In the genomic region with DNA sequence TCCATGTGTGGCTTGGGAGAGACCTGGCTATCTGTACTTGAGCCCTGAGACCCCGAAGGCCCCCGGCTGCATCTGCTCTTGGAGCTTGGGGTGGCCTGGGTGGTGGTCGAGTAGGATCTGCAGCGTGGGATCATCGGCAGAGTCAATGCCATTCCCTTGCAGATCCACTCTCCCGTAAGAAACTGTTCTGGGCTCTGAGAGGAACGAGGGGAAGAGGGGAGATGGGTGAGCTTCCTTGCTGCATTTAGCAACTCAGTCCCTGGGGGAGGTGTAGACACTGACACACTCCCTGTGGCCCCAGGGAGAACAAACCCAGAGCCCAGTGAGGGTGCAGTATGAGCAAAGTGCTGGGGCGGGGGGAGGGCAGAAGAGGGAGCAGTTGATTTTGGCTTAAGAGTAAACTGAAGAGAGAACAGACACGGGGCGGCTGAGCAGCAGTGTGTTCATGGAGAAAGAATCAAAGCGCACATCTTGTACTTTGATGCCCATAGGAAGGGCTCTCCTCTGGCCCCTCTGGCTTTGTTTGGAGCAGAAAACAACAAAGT, we compare ENCODE assay signal across 1 cellular context.
TF ChIP-seq lines count a peak whose summit lies in the region.

No MANE protein-coding gene starts in this region.

TF ChIP-seq in HepG2, 621 proteins besides CTCF, POLR2A, EP300 and RAD21 (continued from another document and continues in another):
- TF ChIP-seq, protein P1, sequence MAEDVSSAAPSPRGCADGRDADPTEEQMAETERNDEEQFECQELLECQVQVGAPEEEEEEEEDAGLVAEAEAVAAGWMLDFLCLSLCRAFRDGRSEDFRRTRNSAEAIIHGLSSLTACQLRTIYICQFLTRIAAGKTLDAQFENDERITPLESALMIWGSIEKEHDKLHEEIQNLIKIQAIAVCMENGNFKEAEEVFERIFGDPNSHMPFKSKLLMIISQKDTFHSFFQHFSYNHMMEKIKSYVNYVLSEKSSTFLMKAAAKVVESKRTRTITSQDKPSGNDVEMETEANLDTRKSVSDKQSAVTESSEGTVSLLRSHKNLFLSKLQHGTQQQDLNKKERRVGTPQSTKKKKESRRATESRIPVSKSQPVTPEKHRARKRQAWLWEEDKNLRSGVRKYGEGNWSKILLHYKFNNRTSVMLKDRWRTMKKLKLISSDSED (CRISPR knock-in tag; IDR thresholded peaks at IDR 0.05): no peak
- peak; percentile 43 for TF ChIP-seq ZEB1 (IDR thresholded peaks at IDR 0.05; ENCODE audit: insufficient replicate concordance, low read depth)
- no peak for TF ChIP-seq NFKBIZ (CRISPR knock-in tag; IDR thresholded peaks at IDR 0.05)
- TF ChIP-seq, protein P2, sequence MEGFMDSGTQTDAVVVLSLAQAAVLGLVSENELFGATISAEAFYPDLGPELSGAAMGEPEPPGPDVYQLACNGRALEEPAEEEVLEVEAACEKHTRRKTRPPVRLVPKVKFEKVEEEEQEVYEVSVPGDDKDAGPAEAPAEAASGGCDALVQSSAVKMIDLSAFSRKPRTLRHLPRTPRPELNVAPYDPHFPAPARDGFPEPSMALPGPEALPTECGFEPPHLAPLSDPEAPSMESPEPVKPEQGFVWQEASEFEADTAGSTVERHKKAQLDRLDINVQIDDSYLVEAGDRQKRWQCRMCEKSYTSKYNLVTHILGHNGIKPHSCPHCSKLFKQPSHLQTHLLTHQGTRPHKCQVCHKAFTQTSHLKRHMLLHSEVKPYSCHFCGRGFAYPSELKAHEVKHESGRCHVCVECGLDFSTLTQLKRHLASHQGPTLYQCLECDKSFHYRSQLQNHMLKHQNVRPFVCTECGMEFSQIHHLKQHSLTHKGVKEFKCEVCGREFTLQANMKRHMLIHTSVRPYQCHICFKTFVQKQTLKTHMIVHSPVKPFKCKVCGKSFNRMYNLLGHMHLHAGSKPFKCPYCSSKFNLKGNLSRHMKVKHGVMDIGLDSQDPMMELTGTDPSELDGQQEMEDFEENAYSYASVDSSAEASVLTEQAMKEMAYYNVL (CRISPR knock-in tag; IDR thresholded peaks at IDR 0.05; ENCODE audit: borderline replicate concordance): 0 out of 2 replicates have a peak, but pooled peaks have one; percentile 47
- TF ChIP-seq ZNF775 (CRISPR knock-in tag; IDR thresholded peaks at IDR 0.05; ENCODE audit: borderline replicate concordance): peak; percentile 83
- TF ChIP-seq NR2C2 (CRISPR knock-in tag; IDR thresholded peaks at IDR 0.05; ENCODE audit: borderline replicate concordance): no peak
- TF ChIP-seq CBX2 (IDR thresholded peaks at IDR 0.05; ENCODE audit: low read depth, low read length): no peak
- TF ChIP-seq CBX2 (CRISPR knock-in tag; IDR thresholded peaks at IDR 0.05; ENCODE audit: low read depth): no peak
- TF ChIP-seq, protein P3, sequence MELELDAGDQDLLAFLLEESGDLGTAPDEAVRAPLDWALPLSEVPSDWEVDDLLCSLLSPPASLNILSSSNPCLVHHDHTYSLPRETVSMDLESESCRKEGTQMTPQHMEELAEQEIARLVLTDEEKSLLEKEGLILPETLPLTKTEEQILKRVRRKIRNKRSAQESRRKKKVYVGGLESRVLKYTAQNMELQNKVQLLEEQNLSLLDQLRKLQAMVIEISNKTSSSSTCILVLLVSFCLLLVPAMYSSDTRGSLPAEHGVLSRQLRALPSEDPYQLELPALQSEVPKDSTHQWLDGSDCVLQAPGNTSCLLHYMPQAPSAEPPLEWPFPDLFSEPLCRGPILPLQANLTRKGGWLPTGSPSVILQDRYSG (CRISPR knock-in tag; IDR thresholded peaks at IDR 0.05): no peak
- TF ChIP-seq, protein P4, sequence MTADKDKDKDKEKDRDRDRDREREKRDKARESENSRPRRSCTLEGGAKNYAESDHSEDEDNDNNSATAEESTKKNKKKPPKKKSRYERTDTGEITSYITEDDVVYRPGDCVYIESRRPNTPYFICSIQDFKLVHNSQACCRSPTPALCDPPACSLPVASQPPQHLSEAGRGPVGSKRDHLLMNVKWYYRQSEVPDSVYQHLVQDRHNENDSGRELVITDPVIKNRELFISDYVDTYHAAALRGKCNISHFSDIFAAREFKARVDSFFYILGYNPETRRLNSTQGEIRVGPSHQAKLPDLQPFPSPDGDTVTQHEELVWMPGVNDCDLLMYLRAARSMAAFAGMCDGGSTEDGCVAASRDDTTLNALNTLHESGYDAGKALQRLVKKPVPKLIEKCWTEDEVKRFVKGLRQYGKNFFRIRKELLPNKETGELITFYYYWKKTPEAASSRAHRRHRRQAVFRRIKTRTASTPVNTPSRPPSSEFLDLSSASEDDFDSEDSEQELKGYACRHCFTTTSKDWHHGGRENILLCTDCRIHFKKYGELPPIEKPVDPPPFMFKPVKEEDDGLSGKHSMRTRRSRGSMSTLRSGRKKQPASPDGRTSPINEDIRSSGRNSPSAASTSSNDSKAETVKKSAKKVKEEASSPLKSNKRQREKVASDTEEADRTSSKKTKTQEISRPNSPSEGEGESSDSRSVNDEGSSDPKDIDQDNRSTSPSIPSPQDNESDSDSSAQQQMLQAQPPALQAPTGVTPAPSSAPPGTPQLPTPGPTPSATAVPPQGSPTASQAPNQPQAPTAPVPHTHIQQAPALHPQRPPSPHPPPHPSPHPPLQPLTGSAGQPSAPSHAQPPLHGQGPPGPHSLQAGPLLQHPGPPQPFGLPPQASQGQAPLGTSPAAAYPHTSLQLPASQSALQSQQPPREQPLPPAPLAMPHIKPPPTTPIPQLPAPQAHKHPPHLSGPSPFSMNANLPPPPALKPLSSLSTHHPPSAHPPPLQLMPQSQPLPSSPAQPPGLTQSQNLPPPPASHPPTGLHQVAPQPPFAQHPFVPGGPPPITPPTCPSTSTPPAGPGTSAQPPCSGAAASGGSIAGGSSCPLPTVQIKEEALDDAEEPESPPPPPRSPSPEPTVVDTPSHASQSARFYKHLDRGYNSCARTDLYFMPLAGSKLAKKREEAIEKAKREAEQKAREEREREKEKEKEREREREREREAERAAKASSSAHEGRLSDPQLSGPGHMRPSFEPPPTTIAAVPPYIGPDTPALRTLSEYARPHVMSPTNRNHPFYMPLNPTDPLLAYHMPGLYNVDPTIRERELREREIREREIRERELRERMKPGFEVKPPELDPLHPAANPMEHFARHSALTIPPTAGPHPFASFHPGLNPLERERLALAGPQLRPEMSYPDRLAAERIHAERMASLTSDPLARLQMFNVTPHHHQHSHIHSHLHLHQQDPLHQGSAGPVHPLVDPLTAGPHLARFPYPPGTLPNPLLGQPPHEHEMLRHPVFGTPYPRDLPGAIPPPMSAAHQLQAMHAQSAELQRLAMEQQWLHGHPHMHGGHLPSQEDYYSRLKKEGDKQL (CRISPR knock-in tag; IDR thresholded peaks at IDR 0.05; ENCODE audit: low read depth): no peak
- peak; percentile 37 for TF ChIP-seq POLR2AphosphoS5 (IDR thresholded peaks at IDR 0.05; ENCODE audit: low read depth, low read length)
- 0 out of 2 replicates have a peak, but pooled peaks have one; percentile 22 for TF ChIP-seq ZBTB7A (CRISPR knock-in tag; IDR thresholded peaks at IDR 0.05)
- TF ChIP-seq, protein P5, sequence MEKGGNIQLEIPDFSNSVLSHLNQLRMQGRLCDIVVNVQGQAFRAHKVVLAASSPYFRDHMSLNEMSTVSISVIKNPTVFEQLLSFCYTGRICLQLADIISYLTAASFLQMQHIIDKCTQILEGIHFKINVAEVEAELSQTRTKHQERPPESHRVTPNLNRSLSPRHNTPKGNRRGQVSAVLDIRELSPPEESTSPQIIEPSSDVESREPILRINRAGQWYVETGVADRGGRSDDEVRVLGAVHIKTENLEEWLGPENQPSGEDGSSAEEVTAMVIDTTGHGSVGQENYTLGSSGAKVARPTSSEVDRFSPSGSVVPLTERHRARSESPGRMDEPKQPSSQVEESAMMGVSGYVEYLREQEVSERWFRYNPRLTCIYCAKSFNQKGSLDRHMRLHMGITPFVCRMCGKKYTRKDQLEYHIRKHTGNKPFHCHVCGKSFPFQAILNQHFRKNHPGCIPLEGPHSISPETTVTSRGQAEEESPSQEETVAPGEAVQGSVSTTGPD (CRISPR knock-in tag; IDR thresholded peaks at IDR 0.05): no peak
- no peak; the same call in 1 of the 2 replicates for TF ChIP-seq ZNF383 (CRISPR knock-in tag; IDR thresholded peaks at IDR 0.05; ENCODE audit: borderline replicate concordance)
- no peak for TF ChIP-seq RNF2 (conservative IDR thresholded peaks at IDR 0.05; ENCODE audit: low read depth)
- TF ChIP-seq, protein P6, sequence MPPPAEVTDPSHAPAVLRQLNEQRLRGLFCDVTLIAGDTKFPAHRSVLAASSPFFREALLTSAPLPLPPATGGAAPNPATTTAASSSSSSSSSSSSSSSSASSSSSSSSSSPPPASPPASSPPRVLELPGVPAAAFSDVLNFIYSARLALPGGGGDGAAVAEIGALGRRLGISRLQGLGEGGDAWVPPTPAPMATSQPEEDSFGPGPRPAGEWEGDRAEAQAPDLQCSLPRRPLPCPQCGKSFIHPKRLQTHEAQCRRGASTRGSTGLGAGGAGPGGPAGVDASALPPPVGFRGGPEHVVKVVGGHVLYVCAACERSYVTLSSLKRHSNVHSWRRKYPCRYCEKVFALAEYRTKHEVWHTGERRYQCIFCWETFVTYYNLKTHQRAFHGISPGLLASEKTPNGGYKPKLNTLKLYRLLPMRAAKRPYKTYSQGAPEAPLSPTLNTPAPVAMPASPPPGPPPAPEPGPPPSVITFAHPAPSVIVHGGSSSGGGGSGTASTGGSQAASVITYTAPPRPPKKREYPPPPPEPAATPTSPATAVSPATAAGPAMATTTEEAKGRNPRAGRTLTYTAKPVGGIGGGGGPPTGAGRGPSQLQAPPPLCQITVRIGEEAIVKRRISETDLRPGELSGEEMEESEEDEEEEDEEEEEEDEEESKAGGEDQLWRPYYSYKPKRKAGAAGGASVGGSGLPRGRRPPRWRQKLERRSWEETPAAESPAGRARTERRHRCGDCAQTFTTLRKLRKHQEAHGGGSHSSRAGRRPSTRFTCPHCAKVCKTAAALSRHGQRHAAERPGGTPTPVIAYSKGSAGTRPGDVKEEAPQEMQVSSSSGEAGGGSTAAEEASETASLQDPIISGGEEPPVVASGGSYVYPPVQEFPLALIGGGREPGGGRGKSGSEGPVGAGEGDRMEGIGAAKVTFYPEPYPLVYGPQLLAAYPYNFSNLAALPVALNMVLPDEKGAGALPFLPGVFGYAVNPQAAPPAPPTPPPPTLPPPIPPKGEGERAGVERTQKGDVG (CRISPR knock-in tag; IDR thresholded peaks at IDR 0.05; ENCODE audit: borderline replicate concordance): no peak
- TF ChIP-seq, protein P7, sequence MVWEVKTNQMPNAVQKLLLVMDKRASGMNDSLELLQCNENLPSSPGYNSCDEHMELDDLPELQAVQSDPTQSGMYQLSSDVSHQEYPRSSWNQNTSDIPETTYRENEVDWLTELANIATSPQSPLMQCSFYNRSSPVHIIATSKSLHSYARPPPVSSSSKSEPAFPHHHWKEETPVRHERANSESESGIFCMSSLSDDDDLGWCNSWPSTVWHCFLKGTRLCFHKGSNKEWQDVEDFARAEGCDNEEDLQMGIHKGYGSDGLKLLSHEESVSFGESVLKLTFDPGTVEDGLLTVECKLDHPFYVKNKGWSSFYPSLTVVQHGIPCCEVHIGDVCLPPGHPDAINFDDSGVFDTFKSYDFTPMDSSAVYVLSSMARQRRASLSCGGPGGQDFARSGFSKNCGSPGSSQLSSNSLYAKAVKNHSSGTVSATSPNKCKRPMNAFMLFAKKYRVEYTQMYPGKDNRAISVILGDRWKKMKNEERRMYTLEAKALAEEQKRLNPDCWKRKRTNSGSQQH (CRISPR knock-in tag; IDR thresholded peaks at IDR 0.05; ENCODE audit: low read depth): no peak
- TF ChIP-seq, protein P8, sequence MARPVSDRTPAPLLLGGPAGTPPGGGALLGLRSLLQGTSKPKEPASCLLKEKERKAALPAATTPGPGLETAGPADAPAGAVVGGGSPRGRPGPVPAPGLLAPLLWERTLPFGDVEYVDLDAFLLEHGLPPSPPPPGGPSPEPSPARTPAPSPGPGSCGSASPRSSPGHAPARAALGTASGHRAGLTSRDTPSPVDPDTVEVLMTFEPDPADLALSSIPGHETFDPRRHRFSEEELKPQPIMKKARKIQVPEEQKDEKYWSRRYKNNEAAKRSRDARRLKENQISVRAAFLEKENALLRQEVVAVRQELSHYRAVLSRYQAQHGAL (CRISPR knock-in tag; IDR thresholded peaks at IDR 0.05; ENCODE audit: not compliant biosample characterization): no peak
- TF ChIP-seq, protein P9, sequence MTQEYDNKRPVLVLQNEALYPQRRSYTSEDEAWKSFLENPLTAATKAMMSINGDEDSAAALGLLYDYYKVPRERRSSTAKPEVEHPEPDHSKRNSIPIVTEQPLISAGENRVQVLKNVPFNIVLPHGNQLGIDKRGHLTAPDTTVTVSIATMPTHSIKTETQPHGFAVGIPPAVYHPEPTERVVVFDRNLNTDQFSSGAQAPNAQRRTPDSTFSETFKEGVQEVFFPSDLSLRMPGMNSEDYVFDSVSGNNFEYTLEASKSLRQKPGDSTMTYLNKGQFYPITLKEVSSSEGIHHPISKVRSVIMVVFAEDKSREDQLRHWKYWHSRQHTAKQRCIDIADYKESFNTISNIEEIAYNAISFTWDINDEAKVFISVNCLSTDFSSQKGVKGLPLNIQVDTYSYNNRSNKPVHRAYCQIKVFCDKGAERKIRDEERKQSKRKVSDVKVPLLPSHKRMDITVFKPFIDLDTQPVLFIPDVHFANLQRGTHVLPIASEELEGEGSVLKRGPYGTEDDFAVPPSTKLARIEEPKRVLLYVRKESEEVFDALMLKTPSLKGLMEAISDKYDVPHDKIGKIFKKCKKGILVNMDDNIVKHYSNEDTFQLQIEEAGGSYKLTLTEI (CRISPR knock-in tag; conservative IDR thresholded peaks at IDR 0.05): no peak
- no peak for TF ChIP-seq ZNF251 (CRISPR knock-in tag; IDR thresholded peaks at IDR 0.05)
- no peak for TF ChIP-seq ETV6 (CRISPR knock-in tag; conservative IDR thresholded peaks at IDR 0.05)
- TF ChIP-seq, protein P10, sequence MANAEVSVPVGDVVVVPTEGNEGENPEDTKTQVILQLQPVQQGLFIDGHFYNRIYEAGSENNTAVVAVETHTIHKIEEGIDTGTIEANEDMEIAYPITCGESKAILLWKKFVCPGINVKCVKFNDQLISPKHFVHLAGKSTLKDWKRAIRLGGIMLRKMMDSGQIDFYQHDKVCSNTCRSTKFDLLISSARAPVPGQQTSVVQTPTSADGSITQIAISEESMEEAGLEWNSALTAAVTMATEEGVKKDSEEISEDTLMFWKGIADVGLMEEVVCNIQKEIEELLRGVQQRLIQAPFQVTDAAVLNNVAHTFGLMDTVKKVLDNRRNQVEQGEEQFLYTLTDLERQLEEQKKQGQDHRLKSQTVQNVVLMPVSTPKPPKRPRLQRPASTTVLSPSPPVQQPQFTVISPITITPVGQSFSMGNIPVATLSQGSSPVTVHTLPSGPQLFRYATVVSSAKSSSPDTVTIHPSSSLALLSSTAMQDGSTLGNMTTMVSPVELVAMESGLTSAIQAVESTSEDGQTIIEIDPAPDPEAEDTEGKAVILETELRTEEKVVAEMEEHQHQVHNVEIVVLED (CRISPR knock-in tag; IDR thresholded peaks at IDR 0.05; ENCODE audit: borderline replicate concordance): no peak
- 0 out of 2 replicates have a peak, but pooled peaks have one; percentile 24 for TF ChIP-seq HIVEP1 (CRISPR knock-in tag; IDR thresholded peaks at IDR 0.05)
- no peak for TF ChIP-seq ZSCAN31 (CRISPR knock-in tag; IDR thresholded peaks at IDR 0.05; ENCODE audit: low read depth)
